1 cellular context compared by ENCODE assay signal in genomic region chr11:12100886-12101285, GRCh38.
TF ChIP-seq lines count a peak whose summit lies in the region.

No MANE protein-coding gene starts in this region.

TF ChIP-seq in IMR-90, 13 proteins besides CTCF, POLR2A, EP300 and RAD21:
- TF ChIP-seq ELK1 (IDR thresholded peaks at IDR 0.05; ENCODE audit: borderline replicate concordance, low read depth, low read length) (no peak), USF2 (IDR thresholded peaks at IDR 0.05; ENCODE audit: low read depth, low read length) (no peak), CHD1 (IDR thresholded peaks at IDR 0.05; ENCODE audit: low read depth, low read length) (no peak), SMC3 (IDR thresholded peaks at IDR 0.05; ENCODE audit: low read depth, low read length) (no peak), FOS (IDR thresholded peaks at IDR 0.05; ENCODE audit: low read depth, low read length) (no peak), MXI1 (IDR thresholded peaks at IDR 0.05; ENCODE audit: borderline replicate concordance, low read depth, low read length) (no peak), CEBPB (IDR thresholded peaks at IDR 0.05; ENCODE audit: low read depth, low read length) (no peak)
